Comparison of ENCODE assay signal across 1 cellular context in genomic region chrX:111868726-111869638, GRCh38.
TF ChIP-seq lines count a peak whose summit lies in the region.

No MANE protein-coding gene starts in this region.

TF ChIP-seq in SK-N-SH treated with all-trans-retinoic acid at 6 μM for 48 hours, 23 proteins besides CTCF, POLR2A, EP300 and RAD21 (continued from another document):
- TF ChIP-seq, protein P1, sequence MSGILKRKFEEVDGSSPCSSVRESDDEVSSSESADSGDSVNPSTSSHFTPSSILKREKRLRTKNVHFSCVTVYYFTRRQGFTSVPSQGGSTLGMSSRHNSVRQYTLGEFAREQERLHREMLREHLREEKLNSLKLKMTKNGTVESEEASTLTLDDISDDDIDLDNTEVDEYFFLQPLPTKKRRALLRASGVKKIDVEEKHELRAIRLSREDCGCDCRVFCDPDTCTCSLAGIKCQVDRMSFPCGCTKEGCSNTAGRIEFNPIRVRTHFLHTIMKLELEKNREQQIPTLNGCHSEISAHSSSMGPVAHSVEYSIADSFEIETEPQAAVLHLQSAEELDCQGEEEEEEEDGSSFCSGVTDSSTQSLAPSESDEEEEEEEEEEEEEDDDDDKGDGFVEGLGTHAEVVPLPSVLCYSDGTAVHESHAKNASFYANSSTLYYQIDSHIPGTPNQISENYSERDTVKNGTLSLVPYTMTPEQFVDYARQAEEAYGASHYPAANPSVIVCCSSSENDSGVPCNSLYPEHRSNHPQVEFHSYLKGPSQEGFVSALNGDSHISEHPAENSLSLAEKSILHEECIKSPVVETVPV (CRISPR knock-in tag; IDR thresholded peaks at IDR 0.05) = no peak
- TF ChIP-seq, protein P2, sequence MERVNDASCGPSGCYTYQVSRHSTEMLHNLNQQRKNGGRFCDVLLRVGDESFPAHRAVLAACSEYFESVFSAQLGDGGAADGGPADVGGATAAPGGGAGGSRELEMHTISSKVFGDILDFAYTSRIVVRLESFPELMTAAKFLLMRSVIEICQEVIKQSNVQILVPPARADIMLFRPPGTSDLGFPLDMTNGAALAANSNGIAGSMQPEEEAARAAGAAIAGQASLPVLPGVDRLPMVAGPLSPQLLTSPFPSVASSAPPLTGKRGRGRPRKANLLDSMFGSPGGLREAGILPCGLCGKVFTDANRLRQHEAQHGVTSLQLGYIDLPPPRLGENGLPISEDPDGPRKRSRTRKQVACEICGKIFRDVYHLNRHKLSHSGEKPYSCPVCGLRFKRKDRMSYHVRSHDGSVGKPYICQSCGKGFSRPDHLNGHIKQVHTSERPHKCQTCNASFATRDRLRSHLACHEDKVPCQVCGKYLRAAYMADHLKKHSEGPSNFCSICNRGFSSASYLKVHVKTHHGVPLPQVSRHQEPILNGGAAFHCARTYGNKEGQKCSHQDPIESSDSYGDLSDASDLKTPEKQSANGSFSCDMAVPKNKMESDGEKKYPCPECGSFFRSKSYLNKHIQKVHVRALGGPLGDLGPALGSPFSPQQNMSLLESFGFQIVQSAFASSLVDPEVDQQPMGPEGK (CRISPR knock-in tag; IDR thresholded peaks at IDR 0.05; ENCODE audit: borderline replicate concordance) = no peak
